8 cellular contexts compared by ENCODE assay signal in genomic region chr14:77027538-77028383, GRCh38. TPM values are rescaled to one million over a fixed set of nuclear protein-coding genes. Genes with fewer than 3 reads are reported as not detected.
DNase-seq lines count a peak whose midpoint lies in the region; ATAC-seq and TF ChIP-seq lines count a peak whose summit lies in the region.

No MANE protein-coding gene starts in this region.

- H3K79me2 ChIP-seq in SK-N-SH (ENCODE audit: insufficient read depth): peaks cover 77% of the 10 kb centered on the region

- H4K20me1 ChIP-seq in SK-N-SH (ENCODE audit: insufficient read depth): peaks cover 33% of the 10 kb centered on the region

- peak overlapping the region; percentile 89 for H3K4me3 Mint-ChIP-seq in Caco-2 (ENCODE audit: unreplicated experiment)

- H3K27me3 ChIP-seq in Caco-2 (replicated peaks; ENCODE audit: control insufficient read depth, insufficient read depth, low read length) (no peaks in the 10 kb centered on the region), SK-N-SH (ENCODE audit: insufficient read depth) (no peaks in the 10 kb centered on the region)

- CTCF ChIA-PET in Caco-2 (lab: Charles Lee): interaction anchor here (0.5 to 1.2 kb wide), 3 partner anchors 17 to 115 kb away, joined by 3 to 5 read pairs (median 4); no protein-coding TSS in a partner anchor
- CTCF ChIA-PET in SK-N-SH (lab: Yijun Ruan, JAX): interaction anchor here (0.8 to 9.6 kb wide), 19 partner anchors 9 to 298 kb away, joined by 3 to 187 read pairs (median 5); no protein-coding TSS in a partner anchor

- H3K9me3 Mint-ChIP-seq in Caco-2 (ENCODE audit: unreplicated experiment): no peaks in the 10 kb centered on the region

- peak overlapping the region; percentile 95 for H3K9ac ChIP-seq in SK-N-SH

- H3K36me3 Mint-ChIP-seq in Caco-2 (ENCODE audit: insufficient read depth, unreplicated experiment): peaks cover 17% of the 10 kb centered on the region

- H3K4me2 ChIP-seq in SK-N-SH: peak overlapping the region; percentile 96

- H3K4me3 ChIP-seq in Caco-2 (ENCODE audit: low read depth, low read length) (peak overlapping the region; percentile 90), SK-N-SH (ENCODE audit: low read depth in 2 of 2, low read length in 1 of 2) (peak overlapping the region; percentile 77 to 84)

- H3K9me3 ChIP-seq in Caco-2 (no peaks in the 10 kb centered on the region), SK-N-SH (no peaks in the 10 kb centered on the region)

- intact Hi-C loops in Caco-2 (cut with micrococcal nuclease; ENCODE audit: unreplicated experiment) (loop anchor here (2.0 kb wide), 1 partner anchor 17 kb away; no protein-coding TSS in a partner anchor), left ventricle myocardium superior (cut with micrococcal nuclease) (loop anchor here (10.0 kb wide), 2 partner anchors 73 to 113 kb away; no protein-coding TSS in a partner anchor)

- no peak for TF ChIP-seq RAD21 in SK-N-SH (IDR thresholded peaks at IDR 0.05; ENCODE audit: low read length)

- WGBS in SK-N-SH (ENCODE audit: low lambda C conversion rate): 0% methylated on average over 1 of the region's 81 CpGs
- 0% methylated on average over 45 to 80 of the region's 81 CpGs for WGBS in adipose tissue, 3 donors

- peaks cover 42% of the 10 kb centered on the region for H3F3A ChIP-seq in SK-N-SH (replicated peaks; ENCODE audit: insufficient read depth)

- DNase-seq in Caco-2: peak; percentile 71 to 73
- DNase-seq in SK-N-SH: peak; percentile 82
- DNase-seq in left ventricle myocardium superior: peak; percentile 85
- DNase-seq in putamen (ENCODE audit: low spot score): peak; percentile 74
- no peak for DNase-seq in foreskin melanocyte

- POLR2A ChIA-PET in Caco-2 (lab: Charles Lee): interaction anchor here (0.6 kb wide), 1 partner anchor 19 kb away, joined by 3 read pairs; no protein-coding TSS in a partner anchor
- POLR2A ChIA-PET in SK-N-SH (lab: Yijun Ruan, JAX): interaction anchor here (0.8 to 6.4 kb wide), 11 partner anchors 12 to 108 kb away, joined by 3 to 41 read pairs (median 5); no protein-coding TSS in a partner anchor

- no peak; a peak in 1 of 4 replicates for TF ChIP-seq EP300 in SK-N-SH (IDR thresholded peaks at IDR 0.05; ENCODE audit: borderline replicate concordance in 1 of 2, low read depth in 1 of 2, low read length in 1 of 2)

- H3K4me1 Mint-ChIP-seq in Caco-2 (ENCODE audit: low read depth, unreplicated experiment): peaks cover 34% of the 10 kb centered on the region

- H3K27ac ChIP-seq in SK-N-SH (ENCODE audit: low read depth in 2 of 2, low read length in 1 of 2): peak overlapping the region; percentile 96 to 99
- H3K27ac ChIP-seq in adipose tissue (ENCODE audit: low read depth, low read length): peak overlapping the region; percentile 100

- peak overlapping the region; percentile 92 for H3K27ac Mint-ChIP-seq in Caco-2 (ENCODE audit: unreplicated experiment)

- BruUV-seq in Caco-2 (replicated peaks; lab: Mats Ljungman, UMichigan): TSS peak; percentile 32

- H2AFZ ChIP-seq in SK-N-SH (ENCODE audit: low read depth): no peak overlapping the region

- TF ChIP-seq CTCF in Caco-2 (IDR thresholded peaks at IDR 0.05; ENCODE audit: insufficient read depth in 1 of 2, low read depth in 1 of 2, low read length in 1 of 2, severe bottlenecking in 1 of 2, unreplicated experiment in 1 of 2) (peak in 1 of 2 experiments; percentile 25), SK-N-SH (IDR thresholded peaks at IDR 0.05) (peak; percentile 38)

- H3K4me1 ChIP-seq in Caco-2 (peaks cover 57% of the 10 kb centered on the region), SK-N-SH (ENCODE audit: control insufficient read depth in 1 of 2, insufficient read depth in 2 of 2, low read depth in 1 of 2, low read length in 1 of 2) (peaks cover 41 to 46% of the 10 kb centered on the region in 2 experiments)

- H3K36me3 ChIP-seq in Caco-2 (ENCODE audit: control insufficient read depth, insufficient read depth, low read length) (no peaks in the 10 kb centered on the region), SK-N-SH (replicated peaks in 1 of 2; ENCODE audit: control insufficient read depth in 1 of 2, insufficient read depth in 2 of 2, low read length in 1 of 2) (peaks cover 23 to 30% of the 10 kb centered on the region in 2 experiments)

- H3K27me3 Mint-ChIP-seq in Caco-2 (ENCODE audit: insufficient read depth, unreplicated experiment): no peaks in the 10 kb centered on the region

- H3K9me2 ChIP-seq in SK-N-SH: no peaks in the 10 kb centered on the region

- peak; percentile 34 for ATAC-seq in GM19397 (IDR thresholded peaks at IDR 0.05; ENCODE audit: unreplicated experiment)
- ATAC-seq in HG03469 (IDR thresholded peaks at IDR 0.05; ENCODE audit: unreplicated experiment): peak; percentile 4
- peak; percentile 47 for ATAC-seq in left ventricle myocardium superior

TF ChIP-seq in SK-N-SH, 30 proteins besides CTCF, POLR2A, EP300 and RAD21 (continues in another document):
- no peak for TF ChIP-seq ZBTB33 (IDR thresholded peaks at IDR 0.05; ENCODE audit: borderline replicate concordance, low read depth)
- TF ChIP-seq REST (IDR thresholded peaks at IDR 0.05; ENCODE audit: low read depth, low read length): no peak
- no peak for TF ChIP-seq JUND (IDR thresholded peaks at IDR 0.05)
- peak; percentile 36; the same call in 1 of the 2 replicates for TF ChIP-seq POLR2AphosphoS5 (IDR thresholded peaks at IDR 0.05; ENCODE audit: low read depth, low read length)
- peak; percentile 65 for TF ChIP-seq TAF1 (IDR thresholded peaks at IDR 0.05; ENCODE audit: borderline replicate concordance, low read depth, low read length)
- 0 out of 2 replicates have a peak, but pooled peaks have one; percentile 17 for TF ChIP-seq SIN3A (IDR thresholded peaks at IDR 0.05; ENCODE audit: borderline replicate concordance, low read depth, low read length)
- TF ChIP-seq USF2 (IDR thresholded peaks at IDR 0.05; ENCODE audit: borderline replicate concordance, low read depth, low read length): no peak
- TF ChIP-seq GATA2 (CRISPR knock-in tag; IDR thresholded peaks at IDR 0.05): no peak
- no peak for TF ChIP-seq FOXM1 (IDR thresholded peaks at IDR 0.05; ENCODE audit: low read depth)
- TF ChIP-seq MAX (IDR thresholded peaks at IDR 0.05; ENCODE audit: low read depth): no peak; the same call in 1 of the 2 replicates
- no peak for TF ChIP-seq YY1 (IDR thresholded peaks at IDR 0.05; ENCODE audit: low read depth)
- no peak for TF ChIP-seq EZH2phosphoT487 (IDR thresholded peaks at IDR 0.05; ENCODE audit: borderline replicate concordance, low read depth)
- peak; percentile 17; the same call in 1 of the 2 replicates for TF ChIP-seq SMC3 (IDR thresholded peaks at IDR 0.05; ENCODE audit: low read depth, low read length)

RNA-seq across cellular contexts. Expression of gene IRF2BPL, which starts 0.7 kb away (rescaled TPM):
- total RNA-seq in Caco-2 (2022) (24.1 and 24.7 TPM in 2 replicates), left ventricle myocardium superior (42.8 TPM)
- polyA plus RNA-seq in SK-N-SH (2012; rRNA removed) (10.9 and 17.1 TPM in 2 replicates), adipose tissue (10 to 100 TPM; 13.7 to 53.2 (median 27.3) TPM)
- polyA plus RNA-seq in SK-N-SH (2012; cell fraction: cytosol; rRNA removed): 9.1 and 14.4 TPM in 2 replicates
- polyA plus RNA-seq in SK-N-SH (2012; cell fraction: nucleus; rRNA removed): 16.2 and 16.9 TPM in 2 replicates
